In the genomic region with DNA sequence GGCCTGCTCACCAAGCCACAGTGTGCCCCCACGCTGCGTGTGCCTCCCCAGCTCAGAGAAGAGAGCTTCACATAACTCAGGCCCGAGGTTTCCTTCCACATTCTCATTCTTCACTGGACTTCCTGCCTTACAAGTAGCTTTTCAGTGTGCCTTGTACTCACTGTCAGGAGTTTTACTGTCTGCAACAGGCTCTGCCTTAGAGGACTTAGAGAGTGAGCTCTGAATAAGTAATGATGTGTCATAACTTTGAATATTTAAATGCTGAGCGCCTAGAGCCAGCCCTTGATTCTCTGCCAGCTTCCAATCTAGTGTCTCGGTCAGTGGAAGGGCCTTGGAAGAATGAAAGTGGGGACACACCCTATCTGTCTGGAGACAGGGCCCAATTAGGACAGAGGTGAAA, we compare ENCODE assay signal across 8 cellular contexts. TPM values are rescaled to one million over a fixed set of nuclear protein-coding genes. Genes with fewer than 3 reads are reported as not detected.
DNase-seq lines count a peak whose midpoint lies in the region; ATAC-seq, FAIRE-seq and TF ChIP-seq lines count a peak whose summit lies in the region.

No MANE protein-coding gene starts in this region.

- H2BK12ac ChIP-seq in mesenchymal stem cell (ENCODE audit: low read length in 2 of 2): no peak overlapping the region

- no peak overlapping the region for H3K4me3 Mint-ChIP-seq in activated naive CD8-positive, alpha-beta T cell treated with anti-CD3 and anti-CD28 coated beads for 36 hours
- H3K4me3 Mint-ChIP-seq in glutamatergic neuron (ENCODE audit: unreplicated experiment): no peak overlapping the region

- peak overlapping the region; percentile 39 for H2BK120ac ChIP-seq in mesenchymal stem cell (ENCODE audit: low read depth, low read length)

- H3K27ac Mint-ChIP-seq in activated naive CD8-positive, alpha-beta T cell treated with anti-CD3 and anti-CD28 coated beads for 36 hours: no peak overlapping the region
- no peak overlapping the region for H3K27ac Mint-ChIP-seq in glutamatergic neuron (ENCODE audit: unreplicated experiment)

- peak overlapping the region; percentile 74 for H4K91ac ChIP-seq in mesenchymal stem cell (ENCODE audit: low read length)

- no peaks in the 10 kb centered on the region for H3K9me3 Mint-ChIP-seq in activated naive CD8-positive, alpha-beta T cell treated with anti-CD3 and anti-CD28 coated beads for 36 hours
- peaks cover 5% of the 10 kb centered on the region for H3K9me3 Mint-ChIP-seq in glutamatergic neuron (ENCODE audit: unreplicated experiment)

- H3K9me3 ChIP-seq in mesenchymal stem cell (ENCODE audit: control insufficient read depth, low read length) (no peaks in the 10 kb centered on the region), upper lobe of right lung (no peaks in the 10 kb centered on the region)

- H2BK5ac ChIP-seq in mesenchymal stem cell (ENCODE audit: low read depth, low read length, poor library complexity, severe bottlenecking): no peak overlapping the region

- H3K79me1 ChIP-seq in mesenchymal stem cell (replicated peaks; ENCODE audit: low read length, poor library complexity, severe bottlenecking): peaks cover 40% of the 10 kb centered on the region

- no peak overlapping the region for H3K4ac ChIP-seq in mesenchymal stem cell (ENCODE audit: low read depth in 1 of 2, low read length in 2 of 2)

- no peak for FAIRE-seq in HTR-8/SVneo (lab: Jason Lieb, UNC)

- H3K27me3 ChIP-seq in mesenchymal stem cell (ENCODE audit: control insufficient read depth in 1 of 2, insufficient read depth in 1 of 2, low read length in 2 of 2): no peaks in the 10 kb centered on the region
- no peaks in the 10 kb centered on the region for H3K27me3 ChIP-seq in upper lobe of right lung

- H3K9ac ChIP-seq in mesenchymal stem cell (ENCODE audit: low read length): peak overlapping the region; percentile 82

- no peaks in the 10 kb centered on the region for H3K36me3 Mint-ChIP-seq in activated naive CD8-positive, alpha-beta T cell treated with anti-CD3 and anti-CD28 coated beads for 36 hours
- H3K36me3 Mint-ChIP-seq in glutamatergic neuron (ENCODE audit: unreplicated experiment): no peaks in the 10 kb centered on the region

- no peak overlapping the region for H2AK5ac ChIP-seq in mesenchymal stem cell (ENCODE audit: low read length, severe bottlenecking)

- H3K27ac ChIP-seq in coronary artery: peak overlapping the region; percentile 91 to 93
- H3K27ac ChIP-seq in mesenchymal stem cell (ENCODE audit: low read length, poor library complexity, severe bottlenecking): peak overlapping the region; percentile 63
- peak overlapping the region; percentile 75 for H3K27ac ChIP-seq in upper lobe of right lung

- H3K23ac ChIP-seq in mesenchymal stem cell (ENCODE audit: low read length in 2 of 2): no peak overlapping the region

- H3K4me3 ChIP-seq in coronary artery: peak overlapping the region; percentile 26
- peak overlapping the region in 1 of 2 experiments; percentile 40 for H3K4me3 ChIP-seq in mesenchymal stem cell (ENCODE audit: insufficient read depth in 1 of 2, low read depth in 1 of 2, low read length in 2 of 2)
- H3K4me3 ChIP-seq in upper lobe of right lung: no peak overlapping the region

- no peak overlapping the region for H2BK15ac ChIP-seq in mesenchymal stem cell (ENCODE audit: low read depth, poor library complexity, severe bottlenecking)

- no peaks in the 10 kb centered on the region for H3K27me3 Mint-ChIP-seq in activated naive CD8-positive, alpha-beta T cell treated with anti-CD3 and anti-CD28 coated beads for 36 hours
- H3K27me3 Mint-ChIP-seq in glutamatergic neuron (ENCODE audit: unreplicated experiment): peaks cover 4% of the 10 kb centered on the region

- H3K18ac ChIP-seq in mesenchymal stem cell (ENCODE audit: low read depth in 1 of 2, low read length in 2 of 2): peak overlapping the region; percentile 34 to 73

- peak; percentile 32 for DNase-seq in HTR-8/SVneo (ENCODE audit: insufficient read length, low spot score)
- DNase-seq in coronary artery (ENCODE audit: low spot score): no peak
- DNase-seq in mesenchymal stem cell: peak; percentile 84
- no peak for DNase-seq in upper lobe of right lung
- no peak for DNase-seq in activated naive CD8-positive, alpha-beta T cell treated with anti-CD3 and anti-CD28 coated beads for 36 hours
- DNase-seq in glutamatergic neuron: no peak
- no peak for DNase-seq in NOMO-1 (lab: John Stamatoyannopoulos, UW; ENCODE audit: unreplicated experiment in 2 of 2)
- DNase-seq in COLO668 (lab: John Stamatoyannopoulos, UW; ENCODE audit: unreplicated experiment): no peak

- H3K4me1 Mint-ChIP-seq in activated naive CD8-positive, alpha-beta T cell treated with anti-CD3 and anti-CD28 coated beads for 36 hours: no peaks in the 10 kb centered on the region
- H3K4me1 Mint-ChIP-seq in glutamatergic neuron (ENCODE audit: low read depth, unreplicated experiment): peaks cover 14% of the 10 kb centered on the region

- H3K36me3 ChIP-seq in mesenchymal stem cell (ENCODE audit: control insufficient read depth in 1 of 2, insufficient read depth in 2 of 2, low read depth in 1 of 2, low read length in 2 of 2): peaks cover 30 to 53% of the 10 kb centered on the region in 2 experiments
- no peaks in the 10 kb centered on the region for H3K36me3 ChIP-seq in upper lobe of right lung

- peaks cover 9% of the 10 kb centered on the region for H3K4me1 ChIP-seq in mesenchymal stem cell (ENCODE audit: control insufficient read depth, insufficient read depth, low read depth, low read length)
- peaks cover 30% of the 10 kb centered on the region for H3K4me1 ChIP-seq in upper lobe of right lung

- ATAC-seq in upper lobe of right lung: peak; percentile 78

- H2AFZ ChIP-seq in mesenchymal stem cell (ENCODE audit: low read depth, low read length): no peak overlapping the region

- intact Hi-C loops in upper lobe of right lung (cut with DNase I): no loop called here

- TF ChIP-seq CTCF in coronary artery (IDR thresholded peaks at IDR 0.05) (no peak), upper lobe of right lung (IDR thresholded peaks at IDR 0.05) (no peak), glutamatergic neuron (IDR thresholded peaks at IDR 0.05; ENCODE audit: partially characterized antibody, unreplicated experiment) (no peak)

- H3K14ac ChIP-seq in mesenchymal stem cell (ENCODE audit: low read length in 2 of 2): no peak overlapping the region

- 33% methylated on average over 5 of the region's 5 CpGs for WGBS in mesenchymal stem cell

- no peak overlapping the region for H3K4me2 ChIP-seq in mesenchymal stem cell (ENCODE audit: low read length, poor library complexity, severe bottlenecking)

- H4K8ac ChIP-seq in mesenchymal stem cell (ENCODE audit: low read length): peak overlapping the region; percentile 79

RNA-seq across cellular contexts. Expression of a gene that starts 41.8 kb away (rescaled TPM):
- polyA plus RNA-seq in mesenchymal stem cell (2013, experiment 1 of 2): 478 TPM
- polyA plus RNA-seq in mesenchymal stem cell (2013, experiment 2 of 2): 472 TPM
- total RNA-seq in upper lobe of right lung (95.1 TPM), glutamatergic neuron (ENCODE audit: unreplicated experiment) (12.8 TPM)
- total RNA-seq in activated naive CD8-positive, alpha-beta T cell treated with anti-CD3 and anti-CD28 coated beads for 36 hours: under 1 TPM; 0.34 to 0.97 TPM

Comparison
In these comparisons a context has a peak if more than half of its experiments do, and no peak if none do; other contexts are left out.
1. DNase-seq: peak in HTR-8/SVneo (single experiment) and mesenchymal stem cell (single experiment); none in coronary artery (single experiment), upper lobe of right lung (single experiment), activated naive CD8-positive, alpha-beta T cell treated with anti-CD3 and anti-CD28 coated beads for 36 hours (single experiment), glutamatergic neuron (single experiment), NOMO-1 (0 of 2) and COLO668 (single experiment).
2. Peak in every context shown above with its lines, with median percentiles within 50 percentile points of each other: H3K27ac ChIP-seq.